10 cellular contexts compared by ENCODE assay signal in genomic region chr11:82858556-82859091, GRCh38. TPM values are rescaled to one million over a fixed set of nuclear protein-coding genes. Genes with fewer than 3 reads are reported as not detected.
DNase-seq lines count a peak whose midpoint lies in the region; ATAC-seq, FAIRE-seq and TF ChIP-seq lines count a peak whose summit lies in the region.
"Had no signal": no experiment of that assay in that cellular context is flagged by ENCODE, and none has a peak within 500 bp of the region (broad histone marks: within the 10 kb centered on the region; RNA-seq: fewer than 3 reads in every experiment).

No MANE protein-coding gene starts in this region.

- peak overlapping the region; percentile 96 for H3K27ac ChIP-seq in mesenchymal stem cell (ENCODE audit: low read length, poor library complexity, severe bottlenecking)

- H3K4me3 ChIP-seq in bronchial epithelial cell (ENCODE audit: low read depth, low read length) (no peak overlapping the region), mesenchymal stem cell (ENCODE audit: insufficient read depth in 1 of 2, low read depth in 1 of 2, low read length in 2 of 2) (peak overlapping the region in 1 of 2 experiments; percentile 1)
- H3K4me3 ChIP-seq: mucosa of descending colon had no signal

- peak overlapping the region; percentile 11 to 18 for H3K18ac ChIP-seq in mesenchymal stem cell (ENCODE audit: low read depth in 1 of 2, low read length in 2 of 2)

- FAIRE-seq in bronchial epithelial cell (lab: Jason Lieb, UNC), result no peak

- H2BK15ac ChIP-seq in mesenchymal stem cell (ENCODE audit: low read depth, poor library complexity, severe bottlenecking), result no peak overlapping the region

- H3K9me3 ChIP-seq in mesenchymal stem cell (ENCODE audit: control insufficient read depth, low read length), result no peaks in the 10 kb centered on the region
- H3K9me3 ChIP-seq: mucosa of descending colon had no signal

- H4K91ac ChIP-seq in mesenchymal stem cell (ENCODE audit: low read length), result no peak overlapping the region

- H2AK5ac ChIP-seq in mesenchymal stem cell (ENCODE audit: low read length, severe bottlenecking), result peak overlapping the region; percentile 8

- H3K36me3 ChIP-seq in bronchial epithelial cell (ENCODE audit: control insufficient read depth, insufficient read depth, low read length) (no peaks in the 10 kb centered on the region), mesenchymal stem cell (ENCODE audit: control insufficient read depth in 1 of 2, insufficient read depth in 2 of 2, low read depth in 1 of 2, low read length in 2 of 2) (no peaks in the 10 kb centered on the region)

- H3K79me1 ChIP-seq in mesenchymal stem cell (replicated peaks; ENCODE audit: low read length, poor library complexity, severe bottlenecking), result peaks cover 5% of the 10 kb centered on the region

- no peak overlapping the region for H2BK120ac ChIP-seq in mesenchymal stem cell (ENCODE audit: low read depth, low read length)

- H4K8ac ChIP-seq in mesenchymal stem cell (ENCODE audit: low read length), result peak overlapping the region; percentile 19

- peak overlapping the region in 1 of 2 experiments; percentile 28 for H2BK12ac ChIP-seq in mesenchymal stem cell (ENCODE audit: low read length in 2 of 2)

- no peak overlapping the region for H3K4me2 ChIP-seq in mesenchymal stem cell (ENCODE audit: low read length, poor library complexity, severe bottlenecking)

- peaks cover 2% of the 10 kb centered on the region for H3K4me1 ChIP-seq in mesenchymal stem cell (ENCODE audit: control insufficient read depth, insufficient read depth, low read depth, low read length)

- 0% methylated on average over 1 of the region's 1 CpG for WGBS in mesenchymal stem cell

- in situ Hi-C loops in GM13976 (cut with MboI; ENCODE audit: low sequenced_read_pairs, unreplicated experiment), result loop anchor here (25.0 kb wide), 2 partner anchors 146 to 954 kb away; no protein-coding TSS in a partner anchor

- peak overlapping the region; percentile 11 for H2BK5ac ChIP-seq in mesenchymal stem cell (ENCODE audit: low read depth, low read length, poor library complexity, severe bottlenecking)

- no peak overlapping the region for H3K4ac ChIP-seq in mesenchymal stem cell (ENCODE audit: low read depth in 1 of 2, low read length in 2 of 2)

- TF ChIP-seq CTCF in bronchial epithelial cell (IDR thresholded peaks at IDR 0.05; ENCODE audit: insufficient read depth, low read length, severe bottlenecking), result no peak
- TF ChIP-seq CTCF in GM13976 (IDR thresholded peaks at IDR 0.05; ENCODE audit: borderline replicate concordance, control extremely low read depth, extremely low read depth, insufficient read depth, missing control alignments), result no peak

- DNase-seq in AG08395 (ENCODE audit: low spot score) (peak; percentile 62), LHCN-M2 (ENCODE audit: low read depth) (peak; percentile 72), bronchial epithelial cell (ENCODE audit: low read depth) (peak; percentile 48), mesenchymal stem cell (peak; percentile 31), GM13976 (ENCODE audit: low spot score) (no peak)
- DNase-seq: activated CD8-positive, alpha-beta memory T cell treated with anti-CD3 and anti-CD28 coated beads, Interleukin-2, amount 50 U/mL, for 4 hours; mucosa of descending colon had no signal

- no peak overlapping the region for H3K14ac ChIP-seq in mesenchymal stem cell (ENCODE audit: low read length in 2 of 2)

- H3K9ac ChIP-seq in mesenchymal stem cell (ENCODE audit: low read length), result peak overlapping the region; percentile 73

- H2AFZ ChIP-seq in mesenchymal stem cell (ENCODE audit: low read depth, low read length), result no peak overlapping the region

- H3K27me3 ChIP-seq in bronchial epithelial cell (ENCODE audit: control insufficient read depth, insufficient read depth, low read length) (no peaks in the 10 kb centered on the region), mesenchymal stem cell (ENCODE audit: control insufficient read depth in 1 of 2, insufficient read depth in 1 of 2, low read length in 2 of 2) (no peaks in the 10 kb centered on the region)

- ATAC-seq in GM19324 (IDR thresholded peaks at IDR 0.05; ENCODE audit: low FRiP score, unreplicated experiment), result no peak
- no peak for ATAC-seq in HG02852 (IDR thresholded peaks at IDR 0.05; ENCODE audit: unreplicated experiment)
- no peak for ATAC-seq in HG03108 (IDR thresholded peaks at IDR 0.05; ENCODE audit: unreplicated experiment)
- ATAC-seq: mucosa of descending colon had no signal

- H3K23ac ChIP-seq in mesenchymal stem cell (ENCODE audit: low read length in 2 of 2), result no peak overlapping the region

RNA-seq across cellular contexts. Expression of gene PRCP, which starts 41.6 kb away (rescaled TPM):
- 42.8 TPM in 2 replicates for total RNA-seq in LHCN-M2 (2014; rRNA removed)
- 38.4 TPM for polyA plus RNA-seq in LHCN-M2 (2012)
- 10.0 and 25.9 TPM in 2 replicates for total RNA-seq in bronchial epithelial cell
- 68.1 TPM for polyA plus RNA-seq in mesenchymal stem cell (2013, experiment 1 of 2)
- polyA plus RNA-seq in mesenchymal stem cell (2013, experiment 2 of 2), result 71.3 TPM

RNA-seq across cellular contexts. Expression of gene DDIAS, which starts 42.9 kb away (rescaled TPM):
- total RNA-seq in LHCN-M2 (2014; rRNA removed) (19.6 and 30.1 TPM in 2 replicates), bronchial epithelial cell (under 0.01 and 0.26 TPM in 2 replicates)
- polyA plus RNA-seq in LHCN-M2 (2012), result 3.1 TPM
- polyA plus RNA-seq in mesenchymal stem cell (2013, experiment 1 of 2), result 1.3 TPM
- 1.2 TPM for polyA plus RNA-seq in mesenchymal stem cell (2013, experiment 2 of 2)

Comparison
In these comparisons a context has a peak if more than half of its experiments do, and no peak if none do; other contexts are left out.
1. RNA of gene DDIAS, which starts 42.9 kb away (total RNA-seq): 19.6 to 30.1 TPM in LHCN-M2; under 0.01 to 0.26 TPM in bronchial epithelial cell; every median in the first group is over 10 times any median in the second.